ENCODE assay signal across 25 cellular contexts in genomic region chr10:97267671-97268070, GRCh38. TPM values are rescaled to one million over a fixed set of nuclear protein-coding genes. Genes with fewer than 3 reads are reported as not detected.
DNase-seq lines count a peak whose midpoint lies in the region; ATAC-seq and TF ChIP-seq lines count a peak whose summit lies in the region.
"Had no signal": no experiment of that assay in that cellular context is flagged by ENCODE, and none has a peak within 500 bp of the region (broad histone marks: within the 10 kb centered on the region; RNA-seq: fewer than 3 reads in every experiment).

No MANE protein-coding gene starts in this region.

- H3K27me3 Mint-ChIP-seq in GM23338 (ENCODE audit: insufficient read depth, low read depth, poor library complexity), result peaks cover 2% of the 10 kb centered on the region
- H3K27me3 Mint-ChIP-seq in endodermal cell (ENCODE audit: insufficient read depth), result no peaks in the 10 kb centered on the region
- no peaks in the 10 kb centered on the region for H3K27me3 Mint-ChIP-seq in stimulated activated memory B cell treated with anti-CD40 and anti-IgM and Interleukin-4, amounts not matched to agents 10 μg/mL and 1 μg/mL and 100 μg/mL, for 72 hours
- H3K27me3 Mint-ChIP-seq: CD4-positive, alpha-beta memory T cell had no signal

- H3K27ac ChIP-seq in GM23338 (ENCODE audit: low read depth) (no peak overlapping the region), endodermal cell (ENCODE audit: low read depth, low read length) (no peak overlapping the region), mesendoderm (ENCODE audit: low read depth, low read length) (no peak overlapping the region)
- H3K27ac ChIP-seq: RWPE1, SK-N-MC had no signal

- DNase-seq in GM23338 (ENCODE audit: low spot score) (peak; percentile 63), HAP-1 (ENCODE audit: low spot score in 2 of 2) (peak; percentile 22 to 51), endodermal cell (peak; percentile 65), mesendoderm (peak; percentile 75)
- DNase-seq: C1 segment of cervical spinal cord; CD4-positive, alpha-beta memory T cell; COR-L47; DMS53; H7; HFFc6; NCI-H1048; NCI-H1417; NCI-H1694 treated with DMSO at 0.1 percent for 48 hours; NCI-H2081; NCI-H2227 treated with DMSO at 0.1 percent for 48 hours; NCI-H526 treated with DMSO at 0.1 percent for 48 hours; SIG-M5; SW 1271 had no signal

- peaks cover 17% of the 10 kb centered on the region for H3K4me1 ChIP-seq in GM23338 (ENCODE audit: insufficient read depth)
- H3K4me1 ChIP-seq in HAP-1, result peaks cover 8% of the 10 kb centered on the region
- H3K4me1 ChIP-seq in endodermal cell (ENCODE audit: control insufficient read depth, insufficient read depth, low read length), result peaks cover 3% of the 10 kb centered on the region
- H3K4me1 ChIP-seq in mesendoderm (ENCODE audit: control insufficient read depth, low read depth, low read length), result peaks cover 8% of the 10 kb centered on the region

- H3K79me1 ChIP-seq in mesendoderm (ENCODE audit: low read length), result peaks cover 2% of the 10 kb centered on the region

- H3K4me3 ChIP-seq in GM23338, result no peak overlapping the region
- H3K4me3 ChIP-seq in HAP-1, result no peak overlapping the region
- H3K4me3 ChIP-seq in endodermal cell (ENCODE audit: low read length), result no peak overlapping the region
- H3K4me3 ChIP-seq in mesendoderm (ENCODE audit: low read length), result no peak overlapping the region
- H3K4me3 ChIP-seq: GM12878, SK-N-MC had no signal

- H3K9me3 ChIP-seq in HAP-1, result peaks cover 4% of the 10 kb centered on the region
- H3K9me3 ChIP-seq in endodermal cell (ENCODE audit: control insufficient read depth, low read length), result peaks cover 22% of the 10 kb centered on the region

- H3K23ac ChIP-seq in mesendoderm (ENCODE audit: low read length), result no peak overlapping the region

- H3K56ac ChIP-seq in mesendoderm (ENCODE audit: low read length), result no peak overlapping the region

- H2BK15ac ChIP-seq in mesendoderm (replicated peaks; ENCODE audit: low read depth), result no peak overlapping the region

- peaks cover 5% of the 10 kb centered on the region; the same call in 1 of the 2 replicates for H4K20me1 ChIP-seq in GM23338 (replicated peaks; ENCODE audit: insufficient read depth)

- H3K79me2 ChIP-seq in GM23338 (replicated peaks; ENCODE audit: insufficient read depth) (peaks cover 65% of the 10 kb centered on the region), mesendoderm (ENCODE audit: control insufficient read depth, insufficient read depth, low read length) (no peaks in the 10 kb centered on the region)

- H3K9ac ChIP-seq in endodermal cell (ENCODE audit: extremely low read depth, low read length, poor library complexity, severe bottlenecking), result no peak overlapping the region
- no peak overlapping the region for H3K9ac ChIP-seq in mesendoderm (ENCODE audit: low read length)

- WGBS in endodermal cell (ENCODE audit: insufficient coverage in 1 of 2, insufficient read length in 1 of 2), 2 experiments, result 92 to 94% methylated on average over 4 of the region's 4 CpGs
- whole genome bisulfite sequencing in mesendoderm (ENCODE audit: extremely low coverage, insufficient coverage, low lambda C conversion rate), result no CpG with 5 or more reads among the region's 4 CpGs

- no peak overlapping the region for H3K27ac Mint-ChIP-seq in GM23338
- no peak overlapping the region for H3K27ac Mint-ChIP-seq in endodermal cell
- no peak overlapping the region for H3K27ac Mint-ChIP-seq in stimulated activated memory B cell treated with anti-CD40 and anti-IgM and Interleukin-4, amounts not matched to agents 10 μg/mL and 1 μg/mL and 100 μg/mL, for 72 hours
- H3K27ac Mint-ChIP-seq: HFFc6 had no signal

- no peak overlapping the region for H3K18ac ChIP-seq in mesendoderm (ENCODE audit: low read length)

- 0 out of 2 replicates have a peak, but pooled peaks cover 2% of the 10 kb centered on the region for H3F3A ChIP-seq in GM23338 (replicated peaks; ENCODE audit: low read depth)

- H3K36me3 ChIP-seq in GM23338 (ENCODE audit: insufficient read depth) (no peaks in the 10 kb centered on the region), HAP-1 (replicated peaks) (no peaks in the 10 kb centered on the region), endodermal cell (ENCODE audit: control insufficient read depth, insufficient read depth, low read length) (peaks cover 14% of the 10 kb centered on the region), mesendoderm (ENCODE audit: control insufficient read depth, insufficient read depth, low read length) (no peaks in the 10 kb centered on the region)

- TF ChIP-seq CTCF in GM23338 (conservative IDR thresholded peaks at IDR 0.05; ENCODE audit: low read depth in 2 of 2) (no peak), endodermal cell (conservative IDR thresholded peaks at IDR 0.05) (no peak)

- no peak overlapping the region for H2AFZ ChIP-seq in GM23338

- in situ Hi-C loops in HAP-1 (cut with MboI; ENCODE audit: low sequenced_read_pairs), result no loop called here

- H3K9me3 Mint-ChIP-seq in GM23338, result peaks cover 12% of the 10 kb centered on the region; the same call in 2 of the 3 replicates
- H3K9me3 Mint-ChIP-seq in endodermal cell, result peaks cover 20% of the 10 kb centered on the region
- H3K9me3 Mint-ChIP-seq in stimulated activated memory B cell treated with anti-CD40 and anti-IgM and Interleukin-4, amounts not matched to agents 10 μg/mL and 1 μg/mL and 100 μg/mL, for 72 hours, result peaks cover 5% of the 10 kb centered on the region
- H3K9me3 Mint-ChIP-seq: CD4-positive, alpha-beta memory T cell; HFFc6 had no signal

- H3K27me3 ChIP-seq in GM23338 (ENCODE audit: insufficient read depth) (no peaks in the 10 kb centered on the region), HAP-1 (ENCODE audit: low read depth) (no peaks in the 10 kb centered on the region), endodermal cell (ENCODE audit: control insufficient read depth, insufficient read depth, low read length, poor library complexity, severe bottlenecking) (no peaks in the 10 kb centered on the region), mesendoderm (ENCODE audit: insufficient read depth, low read length, poor library complexity) (no peaks in the 10 kb centered on the region)

- H3K4me1 Mint-ChIP-seq in GM23338 (peaks cover 18% of the 10 kb centered on the region), endodermal cell (peaks cover 25% of the 10 kb centered on the region)
- H3K4me1 Mint-ChIP-seq in stimulated activated memory B cell treated with anti-CD40 and anti-IgM and Interleukin-4, amounts not matched to agents 10 μg/mL and 1 μg/mL and 100 μg/mL, for 72 hours, result peaks cover 7% of the 10 kb centered on the region

- H3K4me2 ChIP-seq in GM23338 (peak overlapping the region; percentile 42), mesendoderm (ENCODE audit: low read length) (no peak overlapping the region)

- H3K36me3 Mint-ChIP-seq in GM23338 (ENCODE audit: low read depth) (peaks cover 28% of the 10 kb centered on the region; the same call in 2 of the 3 replicates), endodermal cell (ENCODE audit: low read depth) (peaks cover 32% of the 10 kb centered on the region)
- H3K36me3 Mint-ChIP-seq in stimulated activated memory B cell treated with anti-CD40 and anti-IgM and Interleukin-4, amounts not matched to agents 10 μg/mL and 1 μg/mL and 100 μg/mL, for 72 hours, result peaks cover 35% of the 10 kb centered on the region

- H2AK5ac ChIP-seq in mesendoderm (ENCODE audit: low read length), result no peak overlapping the region

- no peaks in the 10 kb centered on the region for H3K9me2 ChIP-seq in GM23338 (ENCODE audit: insufficient read depth)

- no peak overlapping the region for H4K5ac ChIP-seq in mesendoderm (ENCODE audit: low read length)

- no peak overlapping the region for H4K8ac ChIP-seq in mesendoderm (ENCODE audit: low read depth, low read length)

- H3K4ac ChIP-seq in mesendoderm (ENCODE audit: low read depth, low read length), result no peak overlapping the region

- H3K4me3 Mint-ChIP-seq in GM23338, result peak overlapping the region; percentile 4; the same call in 1 of the 3 replicates
- H3K4me3 Mint-ChIP-seq in endodermal cell, result no peak overlapping the region
- H3K4me3 Mint-ChIP-seq in stimulated activated memory B cell treated with anti-CD40 and anti-IgM and Interleukin-4, amounts not matched to agents 10 μg/mL and 1 μg/mL and 100 μg/mL, for 72 hours, result no peak overlapping the region
- H3K4me3 Mint-ChIP-seq: CD4-positive, alpha-beta memory T cell; HFFc6 had no signal

- peak overlapping the region; percentile 2 for H2BK5ac ChIP-seq in mesendoderm (ENCODE audit: low read length)

- ATAC-seq in GM23338 (peak; percentile 81), HG03442 (IDR thresholded peaks at IDR 0.05; ENCODE audit: unreplicated experiment) (no peak), HG03039 (IDR thresholded peaks at IDR 0.05; ENCODE audit: unreplicated experiment) (no peak)
- ATAC-seq in stimulated activated memory B cell treated with anti-CD40 and anti-IgM and Interleukin-4, amounts not matched to agents 10 μg/mL and 1 μg/mL and 100 μg/mL, for 72 hours, result no peak
- ATAC-seq: GM12878, Panc1 had no signal

- H2BK120ac ChIP-seq in mesendoderm (ENCODE audit: low read depth, low read length), result no peak overlapping the region

TF ChIP-seq in GM23338, 12 proteins besides CTCF, POLR2A, EP300 and RAD21 (continues in another document):
- TF ChIP-seq STAT1 (IDR thresholded peaks at IDR 0.05; ENCODE audit: unreplicated experiment), result no peak

RNA-seq across cellular contexts. Expression of gene ARHGAP19, which starts 24.8 kb away (rescaled TPM):
- total RNA-seq in GM23338 (2014; rRNA removed; shearing (Covaris generic)), result 35.9 and 38.8 TPM in 2 replicates
- polyA plus RNA-seq in GM23338 (2016; fragmentation: Nextera tagmentation; extraction: Ambion mirVana), result 7.6 and 11.5 TPM in 2 replicates
- 10 to 100 TPM; 26.8 to 47.6 TPM for total RNA-seq in endodermal cell
- polyA plus RNA-seq in endodermal cell (2013, experiment 1 of 2), result 31.1 TPM
- polyA plus RNA-seq in endodermal cell (2013, experiment 2 of 2), result 30.3 TPM
- 29.4 TPM for polyA plus RNA-seq in mesendoderm (2013, experiment 1 of 2)
- 28.1 TPM for polyA plus RNA-seq in mesendoderm (2013, experiment 2 of 2)

RNA-seq across cellular contexts. Expression of gene FRAT1, which starts 51.4 kb away (rescaled TPM):
- total RNA-seq in GM23338 (2014; rRNA removed; shearing (Covaris generic)), result 6.1 and 8.5 TPM in 2 replicates
- polyA plus RNA-seq in GM23338 (2016; fragmentation: Nextera tagmentation; extraction: Ambion mirVana), result 1.4 and 1.7 TPM in 2 replicates
- 1 to 10 TPM; 6.5 to 7.3 TPM for total RNA-seq in endodermal cell
- polyA plus RNA-seq in endodermal cell (2013, experiment 1 of 2), result 3.2 TPM
- 2.2 TPM for polyA plus RNA-seq in endodermal cell (2013, experiment 2 of 2)
- 2.5 TPM for polyA plus RNA-seq in mesendoderm (2013, experiment 1 of 2)
- polyA plus RNA-seq in mesendoderm (2013, experiment 2 of 2), result 2.2 TPM
